In genomic region chr2:73283545-73284295, GRCh38 we compare ENCODE assay signal across 1 cellular context.
TF ChIP-seq lines count a peak whose summit lies in the region.

No MANE protein-coding gene starts in this region.

TF ChIP-seq in GM23338, 12 proteins besides CTCF, POLR2A, EP300 and RAD21 (continued from another document):
- TF ChIP-seq ZNF462 (CRISPR knock-in tag; IDR thresholded peaks at IDR 0.05): no peak
- no peak for TF ChIP-seq EZH2phosphoT487 (IDR thresholded peaks at IDR 0.05; ENCODE audit: unreplicated experiment)
- no peak for TF ChIP-seq STAT1 (IDR thresholded peaks at IDR 0.05; ENCODE audit: unreplicated experiment)
